In the genomic region with DNA sequence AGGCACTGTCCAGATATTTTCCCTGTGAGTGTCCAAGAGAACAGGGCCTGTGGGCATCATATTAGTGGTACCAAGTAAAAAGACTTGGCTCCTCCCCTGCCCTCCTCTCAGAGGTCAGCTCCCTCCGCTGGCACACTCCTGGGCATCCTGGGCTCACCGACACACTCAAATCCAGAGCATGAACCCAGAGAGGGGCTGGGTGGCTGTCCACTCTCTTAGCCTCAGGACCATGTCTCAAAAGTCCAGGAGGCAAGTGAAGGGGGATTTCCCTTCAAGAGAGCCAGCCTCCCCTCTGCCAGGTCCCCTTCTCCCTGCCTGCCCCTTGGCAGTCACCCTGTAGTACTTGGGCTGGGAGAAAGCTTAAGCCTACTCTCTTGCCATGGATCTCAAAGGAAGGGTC, we compare ENCODE assay signal across 11 cellular contexts. TPM values are rescaled to one million over a fixed set of nuclear protein-coding genes. Genes with fewer than 3 reads are reported as not detected.
A peak's percentile ranks its signal among the peaks of the same experiment; 100 is the strongest.
DNase-seq lines count a peak whose midpoint lies in the region; ATAC-seq and TF ChIP-seq lines count a peak whose summit lies in the region.
"Had no signal": no experiment of that assay in that cellular context is flagged by ENCODE, and none has a peak within 500 bp of the region (broad histone marks: within the 10 kb centered on the region; RNA-seq: fewer than 3 reads in every experiment).

No MANE protein-coding gene starts in this region.

- H3K4me1 ChIP-seq in adipocyte (ENCODE audit: control insufficient read depth, insufficient read depth, low read length) (peaks cover 89% of the 10 kb centered on the region), lower lobe of right lung (peaks cover 99% of the 10 kb centered on the region), thoracic aorta (ENCODE audit: control insufficient read depth in 1 of 2, low read depth in 2 of 2) (peaks cover 87 to 96% of the 10 kb centered on the region in 2 donors)

- H3K27ac Mint-ChIP-seq in activated CD4-positive, alpha-beta T cell treated with anti-CD3 and anti-CD28 coated beads, Interleukin-2, amount 10 ng/mL, durations not matched to agents 24 days and 14 days: peak overlapping the region; percentile 97

- in situ Hi-C loops in GM13977 (cut with MboI; ENCODE audit: low pct_unique_long_range_greater_than_20kb, low sequenced_read_pairs, unreplicated experiment): no loop called here

- H3K4me3 ChIP-seq in adipocyte (ENCODE audit: low read length) (no peak overlapping the region), lower lobe of right lung (no peak overlapping the region), thoracic aorta (peak overlapping the region; percentile 0)

- H3K27me3 ChIP-seq in adipocyte (replicated peaks; ENCODE audit: control insufficient read depth, insufficient read depth, low read length): no peaks in the 10 kb centered on the region
- H3K27me3 ChIP-seq in lower lobe of right lung (ENCODE audit: low read depth): no peaks in the 10 kb centered on the region
- H3K27me3 ChIP-seq in thoracic aorta (replicated peaks; ENCODE audit: insufficient read depth): no peaks in the 10 kb centered on the region

- H3K9me3 ChIP-seq in adipocyte (ENCODE audit: control insufficient read depth, low read length) (no peaks in the 10 kb centered on the region), lower lobe of right lung (no peaks in the 10 kb centered on the region), thoracic aorta (no peaks in the 10 kb centered on the region)

- no peak for TF ChIP-seq CTCF in lower lobe of right lung (IDR thresholded peaks at IDR 0.05)
- TF ChIP-seq CTCF in thoracic aorta (IDR thresholded peaks at IDR 0.05): no peak
- no peak for TF ChIP-seq CTCF in GM13977 (IDR thresholded peaks at IDR 0.05; ENCODE audit: extremely low read depth, insufficient read depth, missing control alignments)

- intact Hi-C loops in activated CD4-positive, alpha-beta T cell treated with anti-CD3 and anti-CD28 coated beads, Interleukin-2, amount 10 ng/mL, durations not matched to agents 24 days and 14 days (cut with micrococcal nuclease): loop anchor here (1.0 kb wide), 1 partner anchor 8 kb away; no protein-coding TSS in a partner anchor
- intact Hi-C loops in lower lobe of right lung (cut with DNase I): no loop called here

- peak; percentile 58 for DNase-seq in activated CD4-positive, alpha-beta T cell treated with anti-CD3 and anti-CD28 coated beads, Interleukin-2, amount 10 ng/mL, durations not matched to agents 24 days and 14 days
- no peak for DNase-seq in activated CD4-positive, alpha-beta T cell treated with anti-CD3 and anti-CD28 coated beads for 48 hours
- no peak for DNase-seq in adipocyte (ENCODE audit: low read depth)
- no peak for DNase-seq in lower lobe of right lung
- no peak for DNase-seq in thoracic aorta (ENCODE audit: low spot score)
- DNase-seq in SW 1271 (lab: John Stamatoyannopoulos, UW): no peak
- DNase-seq in GM13977 (ENCODE audit: low spot score): no peak
- DNase-seq: effector CD8-positive, alpha-beta T cell had no signal

- H3K36me3 ChIP-seq in adipocyte (ENCODE audit: control insufficient read depth, insufficient read depth, low read length, severe bottlenecking) (no peaks in the 10 kb centered on the region), lower lobe of right lung (no peaks in the 10 kb centered on the region), thoracic aorta (no peaks in the 10 kb centered on the region)

- no peaks in the 10 kb centered on the region for H3K27me3 Mint-ChIP-seq in activated CD4-positive, alpha-beta T cell treated with anti-CD3 and anti-CD28 coated beads, Interleukin-2, amount 10 ng/mL, durations not matched to agents 24 days and 14 days

- H3K27ac ChIP-seq in lower lobe of right lung (peak overlapping the region; percentile 90), thoracic aorta (peak overlapping the region; percentile 95 to 96)

- H3K4me1 Mint-ChIP-seq in activated CD4-positive, alpha-beta T cell treated with anti-CD3 and anti-CD28 coated beads, Interleukin-2, amount 10 ng/mL, durations not matched to agents 24 days and 14 days: peaks cover 86% of the 10 kb centered on the region

- peaks cover 9% of the 10 kb centered on the region for H3K36me3 Mint-ChIP-seq in activated CD4-positive, alpha-beta T cell treated with anti-CD3 and anti-CD28 coated beads, Interleukin-2, amount 10 ng/mL, durations not matched to agents 24 days and 14 days (ENCODE audit: low read depth)

- no peak overlapping the region for H3K4me3 Mint-ChIP-seq in activated CD4-positive, alpha-beta T cell treated with anti-CD3 and anti-CD28 coated beads, Interleukin-2, amount 10 ng/mL, durations not matched to agents 24 days and 14 days

- no peaks in the 10 kb centered on the region for H3K9me3 Mint-ChIP-seq in activated CD4-positive, alpha-beta T cell treated with anti-CD3 and anti-CD28 coated beads, Interleukin-2, amount 10 ng/mL, durations not matched to agents 24 days and 14 days

- no peak for ATAC-seq in lower lobe of right lung
- no peak for ATAC-seq in thoracic aorta (ENCODE audit: insufficient number of reproducible peaks, low FRiP score, low read depth)
- no peak for ATAC-seq in GM18519 (IDR thresholded peaks at IDR 0.05; ENCODE audit: low FRiP score, unreplicated experiment)

- peak overlapping the region; percentile 100 for H3K9ac ChIP-seq in adipocyte (ENCODE audit: low read length)

RNA-seq across cellular contexts. Expression of a gene that starts 10.3 kb away (rescaled TPM):
- total RNA-seq in activated CD4-positive, alpha-beta T cell treated with anti-CD3 and anti-CD28 coated beads, Interleukin-2, amount 10 ng/mL, durations not matched to agents 24 days and 14 days: 25.1 and 28.5 TPM in 2 replicates
- 48.9 TPM for total RNA-seq in lower lobe of right lung
- 10 to 100 TPM; 28.6 to 68.8 TPM for total RNA-seq in thoracic aorta

RNA-seq across cellular contexts. Expression of a gene that starts 31.7 kb away (rescaled TPM):
- 6.1 and 6.4 TPM in 2 replicates for total RNA-seq in activated CD4-positive, alpha-beta T cell treated with anti-CD3 and anti-CD28 coated beads, Interleukin-2, amount 10 ng/mL, durations not matched to agents 24 days and 14 days
- total RNA-seq in lower lobe of right lung (0.09 TPM), thoracic aorta (not detected)

RNA-seq across cellular contexts. Expression of a gene that starts 40.7 kb away (rescaled TPM):
- not detected in 2 replicates for total RNA-seq in activated CD4-positive, alpha-beta T cell treated with anti-CD3 and anti-CD28 coated beads, Interleukin-2, amount 10 ng/mL, durations not matched to agents 24 days and 14 days
- not detected for total RNA-seq in lower lobe of right lung
- total RNA-seq in thoracic aorta: not detected
- total RNA-seq: subcutaneous adipose tissue; T-helper 2 cell treated with Interferon-gamma antibody and Interleukin-4, amounts not matched to agents 100 ng/mL and 5 ng/mL, for 36 hours had no signal

RNA-seq across cellular contexts. Expression of a gene that starts 56.2 kb away (rescaled TPM):
- not detected in 2 replicates for total RNA-seq in activated CD4-positive, alpha-beta T cell treated with anti-CD3 and anti-CD28 coated beads, Interleukin-2, amount 10 ng/mL, durations not matched to agents 24 days and 14 days
- not detected for total RNA-seq in lower lobe of right lung
- total RNA-seq in thoracic aorta: not detected
- total RNA-seq: subcutaneous adipose tissue; T-helper 2 cell treated with Interferon-gamma antibody and Interleukin-4, amounts not matched to agents 100 ng/mL and 5 ng/mL, for 36 hours had no signal
